21 cellular contexts compared by ENCODE assay signal in the genomic region with DNA sequence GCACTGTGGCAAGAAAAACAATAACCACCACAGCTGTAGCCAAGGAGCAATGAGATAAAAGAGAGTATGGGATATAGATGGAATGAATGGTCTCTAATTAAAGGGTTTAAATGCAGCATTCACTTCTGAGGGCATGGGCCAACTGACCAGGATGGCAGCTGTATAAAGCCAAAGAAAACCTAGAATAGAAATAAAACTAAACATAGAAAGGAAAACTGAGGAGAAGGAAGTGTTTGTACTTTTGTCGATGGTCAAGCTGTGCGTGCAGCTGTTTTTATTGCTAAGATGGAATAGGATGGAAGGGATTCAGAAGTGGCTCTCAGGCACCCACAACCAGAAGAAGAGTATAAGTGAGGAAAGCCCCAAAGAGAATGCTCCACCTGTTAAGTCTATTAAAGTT.
"Had no signal": no experiment of that assay in that cellular context is flagged by ENCODE, and none has a peak within 500 bp of the region (broad histone marks: within the 10 kb centered on the region; RNA-seq: fewer than 3 reads in every experiment).

No MANE protein-coding gene starts in this region.

- ATAC-seq: K562, Panc1, SK-N-SH treated with all-trans-retinoic acid at 6 μM for 48 hours had no signal

- DNase-seq: Kasumi-1, MV-4-11, NCI-H1048, NCI-H1105, NCI-H1417 treated with DMSO at 0.1 percent for 48 hours, NCI-H1694 treated with DMSO at 0.1 percent for 48 hours, NCI-H1930, NCI-H2081 treated with DMSO at 0.1 percent for 48 hours, NCI-H2171, NCI-H226, NCI-H446, NCI-H510A, NCI-H524 treated with DMSO at 0.1 percent for 48 hours, NCI-H82, SHP77 had no signal

- H3K9ac ChIP-seq: KMS-11 had no signal

- H3K4me2 ChIP-seq: KMS-11 had no signal

- H3K4me3 ChIP-seq: K562 had no signal

- H3K27ac ChIP-seq: HL-60, KMS-11, RWPE1 had no signal
